1 cellular context compared by ENCODE assay signal in genomic region chr22:38025514-38025913, GRCh38.
TF ChIP-seq lines count a peak whose summit lies in the region.

No MANE protein-coding gene starts in this region.

TF ChIP-seq in HepG2, 621 proteins besides CTCF, POLR2A, EP300 and RAD21:
- peak; percentile 49; the same call in 1 of the 2 replicates for TF ChIP-seq ZMYM3 (CRISPR knock-in tag; IDR thresholded peaks at IDR 0.05)
- TF ChIP-seq ZNF629 (CRISPR knock-in tag; conservative IDR thresholded peaks at IDR 0.05) = peak; percentile 80
- no peak for TF ChIP-seq NFATC3 (CRISPR knock-in tag; IDR thresholded peaks at IDR 0.05)
TF ChIP-seq in HepG2: peak in this region for 2.
